In the genomic region with DNA sequence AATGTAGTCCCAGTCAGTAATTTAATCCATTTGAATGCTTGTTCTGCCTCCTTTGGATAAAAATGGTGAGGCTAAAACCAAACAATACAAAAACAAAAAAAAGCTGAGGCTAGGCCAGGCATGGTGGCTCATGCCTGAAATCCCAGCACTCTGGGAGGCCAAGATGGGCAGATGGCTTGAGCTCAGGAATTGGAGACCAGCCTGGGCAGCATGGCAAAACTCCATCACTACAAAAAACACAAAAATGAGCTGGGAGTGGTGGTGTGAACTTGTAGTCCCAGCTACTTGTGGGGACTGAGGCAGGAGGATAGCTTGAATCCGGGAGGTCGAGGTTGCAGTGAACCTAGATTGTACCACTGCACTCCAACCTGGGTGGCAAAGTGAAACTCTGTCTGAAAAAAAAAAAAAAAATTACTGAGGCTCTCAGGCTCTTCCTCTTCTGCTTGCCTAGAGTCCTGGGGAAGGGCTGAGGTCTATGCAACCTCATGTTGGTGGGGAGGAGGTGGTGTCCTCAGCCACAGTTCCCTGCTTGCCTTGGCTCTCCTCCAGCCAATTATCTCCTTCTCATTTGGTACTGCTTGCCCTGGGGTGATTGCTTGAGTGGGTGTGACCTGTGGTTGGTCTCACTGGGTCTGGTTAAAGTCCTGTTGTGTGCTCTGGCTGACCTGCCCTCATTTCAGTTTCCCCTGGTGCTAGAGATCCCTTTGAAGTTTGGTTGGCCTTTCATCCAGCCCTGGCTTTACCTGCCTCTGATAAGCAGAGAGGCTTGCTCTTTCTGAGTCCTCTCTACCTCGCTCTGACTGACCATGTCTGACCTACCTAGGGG, we compare ENCODE assay signal across 1 cellular context.
TF ChIP-seq lines count a peak whose summit lies in the region.

No MANE protein-coding gene starts in this region.

TF ChIP-seq in HEK293, 187 proteins besides CTCF, POLR2A, EP300 and RAD21 (continued from another document and continues in another):
- TF ChIP-seq, protein P1, sequence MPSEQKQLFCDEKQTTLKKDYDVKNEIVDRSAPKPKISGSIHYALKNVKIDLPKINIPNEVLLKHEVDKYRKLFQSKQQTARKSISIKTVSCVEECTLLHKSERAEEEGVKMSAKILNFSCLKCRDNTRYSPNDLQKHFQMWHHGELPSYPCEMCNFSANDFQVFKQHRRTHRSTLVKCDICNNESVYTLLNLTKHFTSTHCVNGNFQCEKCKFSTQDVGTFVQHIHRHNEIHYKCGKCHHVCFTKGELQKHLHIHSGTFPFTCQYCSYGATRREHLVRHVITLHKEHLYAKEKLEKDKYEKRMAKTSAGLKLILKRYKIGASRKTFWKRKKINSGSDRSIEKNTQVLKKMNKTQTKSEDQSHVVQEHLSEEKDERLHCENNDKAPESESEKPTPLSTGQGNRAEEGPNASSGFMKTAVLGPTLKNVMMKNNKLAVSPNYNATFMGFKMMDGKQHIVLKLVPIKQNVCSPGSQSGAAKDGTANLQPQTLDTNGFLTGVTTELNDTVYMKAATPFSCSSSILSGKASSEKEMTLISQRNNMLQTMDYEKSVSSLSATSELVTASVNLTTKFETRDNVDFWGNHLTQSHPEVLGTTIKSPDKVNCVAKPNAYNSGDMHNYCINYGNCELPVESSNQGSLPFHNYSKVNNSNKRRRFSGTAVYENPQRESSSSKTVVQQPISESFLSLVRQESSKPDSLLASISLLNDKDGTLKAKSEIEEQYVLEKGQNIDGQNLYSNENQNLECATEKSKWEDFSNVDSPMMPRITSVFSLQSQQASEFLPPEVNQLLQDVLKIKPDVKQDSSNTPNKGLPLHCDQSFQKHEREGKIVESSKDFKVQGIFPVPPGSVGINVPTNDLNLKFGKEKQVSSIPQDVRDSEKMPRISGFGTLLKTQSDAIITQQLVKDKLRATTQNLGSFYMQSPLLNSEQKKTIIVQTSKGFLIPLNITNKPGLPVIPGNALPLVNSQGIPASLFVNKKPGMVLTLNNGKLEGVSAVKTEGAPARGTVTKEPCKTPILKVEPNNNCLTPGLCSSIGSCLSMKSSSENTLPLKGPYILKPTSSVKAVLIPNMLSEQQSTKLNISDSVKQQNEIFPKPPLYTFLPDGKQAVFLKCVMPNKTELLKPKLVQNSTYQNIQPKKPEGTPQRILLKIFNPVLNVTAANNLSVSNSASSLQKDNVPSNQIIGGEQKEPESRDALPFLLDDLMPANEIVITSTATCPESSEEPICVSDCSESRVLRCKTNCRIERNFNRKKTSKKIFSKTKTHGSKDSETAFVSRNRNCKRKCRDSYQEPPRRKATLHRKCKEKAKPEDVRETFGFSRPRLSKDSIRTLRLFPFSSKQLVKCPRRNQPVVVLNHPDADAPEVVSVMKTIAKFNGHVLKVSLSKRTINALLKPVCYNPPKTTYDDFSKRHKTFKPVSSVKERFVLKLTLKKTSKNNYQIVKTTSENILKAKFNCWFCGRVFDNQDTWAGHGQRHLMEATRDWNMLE (tag by site-specific recombination; conservative IDR thresholded peaks at IDR 0.05; ENCODE audit: low read depth), result no peak
- TF ChIP-seq TRIM28 (IDR thresholded peaks at IDR 0.05; ENCODE audit: borderline replicate concordance, low read length) (no peak), OVOL3 (tag by site-specific recombination; IDR thresholded peaks at IDR 0.05) (no peak), FEZF1 (tag by site-specific recombination; IDR thresholded peaks at IDR 0.05) (peak; percentile 57), PRDM6 (tag by site-specific recombination; IDR thresholded peaks at IDR 0.05) (no peak), EGR2 (tag by site-specific recombination; IDR thresholded peaks at IDR 0.05; ENCODE audit: low read depth) (peak; percentile 33; the same call in 1 of the 2 replicates), ZNF362 (tag by site-specific recombination; IDR thresholded peaks at IDR 0.05) (peak; percentile 72; the same call in 1 of the 2 replicates), ZNF777 (tag by site-specific recombination; IDR thresholded peaks at IDR 0.05; ENCODE audit: borderline replicate concordance) (no peak), SP7 (tag by site-specific recombination; IDR thresholded peaks at IDR 0.05) (no peak), ZNF350 (tag by site-specific recombination; IDR thresholded peaks at IDR 0.05) (no peak), ZNF18 (tag by site-specific recombination; IDR thresholded peaks at IDR 0.05) (peak; percentile 98), KLF16 (tag by site-specific recombination; IDR thresholded peaks at IDR 0.05) (peak; percentile 62; the same call in 1 of the 2 replicates), ZNF692 (tag by site-specific recombination; IDR thresholded peaks at IDR 0.05) (peak; percentile 46; the same call in 1 of the 2 replicates), GLIS1 (tag by site-specific recombination; IDR thresholded peaks at IDR 0.05) (peak; percentile 15; the same call in 1 of the 2 replicates), TCF7L2 (IDR thresholded peaks at IDR 0.05; ENCODE audit: borderline replicate concordance, low read depth, low read length) (peak; percentile 61; the same call in 1 of the 2 replicates), GLIS2 (tag by site-specific recombination; IDR thresholded peaks at IDR 0.05) (peak; percentile 42; the same call in 1 of the 2 replicates), ZNF341 (tag by site-specific recombination; IDR thresholded peaks at IDR 0.05; ENCODE audit: low read depth) (peak; percentile 47), ZNF214 (tag by site-specific recombination; IDR thresholded peaks at IDR 0.05; ENCODE audit: borderline replicate concordance) (no peak), ZXDB (tag by site-specific recombination; IDR thresholded peaks at IDR 0.05) (0 out of 2 replicates have a peak, but pooled peaks have one; percentile 20), ZNF513 (tag by site-specific recombination; IDR thresholded peaks at IDR 0.05) (no peak), ZFHX2 (tag by site-specific recombination; conservative IDR thresholded peaks at IDR 0.05) (peak; percentile 72), SCRT1 (tag by site-specific recombination; IDR thresholded peaks at IDR 0.05; ENCODE audit: borderline replicate concordance) (no peak)
- TF ChIP-seq, protein P2, sequence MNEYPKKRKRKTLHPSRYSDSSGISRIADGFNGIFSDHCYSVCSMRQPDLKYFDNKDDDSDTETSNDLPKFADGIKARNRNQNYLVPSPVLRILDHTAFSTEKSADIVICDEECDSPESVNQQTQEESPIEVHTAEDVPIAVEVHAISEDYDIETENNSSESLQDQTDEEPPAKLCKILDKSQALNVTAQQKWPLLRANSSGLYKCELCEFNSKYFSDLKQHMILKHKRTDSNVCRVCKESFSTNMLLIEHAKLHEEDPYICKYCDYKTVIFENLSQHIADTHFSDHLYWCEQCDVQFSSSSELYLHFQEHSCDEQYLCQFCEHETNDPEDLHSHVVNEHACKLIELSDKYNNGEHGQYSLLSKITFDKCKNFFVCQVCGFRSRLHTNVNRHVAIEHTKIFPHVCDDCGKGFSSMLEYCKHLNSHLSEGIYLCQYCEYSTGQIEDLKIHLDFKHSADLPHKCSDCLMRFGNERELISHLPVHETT (tag by site-specific recombination; IDR thresholded peaks at IDR 0.05), result no peak
- TF ChIP-seq, protein P3, sequence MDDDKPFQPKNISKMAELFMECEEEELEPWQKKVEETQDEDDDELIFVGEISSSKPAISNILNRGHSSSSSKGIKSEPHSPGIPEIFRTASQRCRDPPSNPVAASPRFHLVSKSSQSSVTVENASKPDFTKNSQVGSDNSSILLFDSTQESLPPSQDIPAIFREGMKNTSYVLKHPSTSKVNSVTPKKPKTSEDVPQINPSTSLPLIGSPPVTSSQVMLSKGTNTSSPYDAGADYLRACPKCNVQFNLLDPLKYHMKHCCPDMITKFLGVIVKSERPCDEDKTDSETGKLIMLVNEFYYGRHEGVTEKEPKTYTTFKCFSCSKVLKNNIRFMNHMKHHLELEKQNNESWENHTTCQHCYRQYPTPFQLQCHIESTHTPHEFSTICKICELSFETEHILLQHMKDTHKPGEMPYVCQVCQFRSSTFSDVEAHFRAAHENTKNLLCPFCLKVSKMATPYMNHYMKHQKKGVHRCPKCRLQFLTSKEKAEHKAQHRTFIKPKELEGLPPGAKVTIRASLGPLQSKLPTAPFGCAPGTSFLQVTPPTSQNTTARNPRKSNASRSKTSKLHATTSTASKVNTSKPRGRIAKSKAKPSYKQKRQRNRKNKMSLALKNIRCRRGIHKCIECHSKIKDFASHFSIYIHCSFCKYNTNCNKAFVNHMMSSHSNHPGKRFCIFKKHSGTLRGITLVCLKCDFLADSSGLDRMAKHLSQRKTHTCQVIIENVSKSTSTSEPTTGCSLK (tag by site-specific recombination; IDR thresholded peaks at IDR 0.05), result no peak
- TF ChIP-seq, protein P4, sequence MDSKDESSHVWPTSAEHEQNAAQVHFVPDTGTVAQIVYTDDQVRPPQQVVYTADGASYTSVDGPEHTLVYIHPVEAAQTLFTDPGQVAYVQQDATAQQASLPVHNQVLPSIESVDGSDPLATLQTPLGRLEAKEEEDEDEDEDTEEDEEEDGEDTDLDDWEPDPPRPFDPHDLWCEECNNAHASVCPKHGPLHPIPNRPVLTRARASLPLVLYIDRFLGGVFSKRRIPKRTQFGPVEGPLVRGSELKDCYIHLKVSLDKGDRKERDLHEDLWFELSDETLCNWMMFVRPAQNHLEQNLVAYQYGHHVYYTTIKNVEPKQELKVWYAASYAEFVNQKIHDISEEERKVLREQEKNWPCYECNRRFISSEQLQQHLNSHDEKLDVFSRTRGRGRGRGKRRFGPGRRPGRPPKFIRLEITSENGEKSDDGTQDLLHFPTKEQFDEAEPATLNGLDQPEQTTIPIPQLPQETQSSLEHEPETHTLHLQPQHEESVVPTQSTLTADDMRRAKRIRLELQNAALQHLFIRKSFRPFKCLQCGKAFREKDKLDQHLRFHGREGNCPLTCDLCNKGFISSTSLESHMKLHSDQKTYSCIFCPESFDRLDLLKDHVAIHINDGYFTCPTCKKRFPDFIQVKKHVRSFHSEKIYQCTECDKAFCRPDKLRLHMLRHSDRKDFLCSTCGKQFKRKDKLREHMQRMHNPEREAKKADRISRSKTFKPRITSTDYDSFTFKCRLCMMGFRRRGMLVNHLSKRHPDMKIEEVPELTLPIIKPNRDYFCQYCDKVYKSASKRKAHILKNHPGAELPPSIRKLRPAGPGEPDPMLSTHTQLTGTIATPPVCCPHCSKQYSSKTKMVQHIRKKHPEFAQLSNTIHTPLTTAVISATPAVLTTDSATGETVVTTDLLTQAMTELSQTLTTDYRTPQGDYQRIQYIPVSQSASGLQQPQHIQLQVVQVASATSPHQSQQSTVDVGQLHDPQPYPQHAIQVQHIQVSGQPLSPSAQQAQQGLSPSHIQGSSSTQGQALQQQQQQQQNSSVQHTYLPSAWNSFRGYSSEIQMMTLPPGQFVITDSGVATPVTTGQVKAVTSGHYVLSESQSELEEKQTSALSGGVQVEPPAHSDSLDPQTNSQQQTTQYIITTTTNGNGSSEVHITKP (tag by site-specific recombination; IDR thresholded peaks at IDR 0.05), result peak; percentile 91
